ENCODE assay signal across 11 cellular contexts in genomic region chr16:28739787-28740186, GRCh38. TPM values are rescaled to one million over a fixed set of nuclear protein-coding genes. Genes with fewer than 3 reads are reported as not detected.
DNase-seq lines count a peak whose midpoint lies in the region; ATAC-seq, FAIRE-seq and TF ChIP-seq lines count a peak whose summit lies in the region.
"Not testable (repeated sequence)": the region's sequence is repeated elsewhere in the genome, so short reads cannot be mapped to it uniquely, and the experiment has no call there.
"Had no signal": no experiment of that assay in that cellular context is flagged by ENCODE, and none has a peak within 500 bp of the region (broad histone marks: within the 10 kb centered on the region; RNA-seq: fewer than 3 reads in every experiment).

No MANE protein-coding gene starts in this region.

- ATAC-seq in A549 (peak; percentile 78 to 79), WTC11 (peak; percentile 75), left colon (peak; percentile 59), naive B cell (ENCODE audit: low read depth in 2 of 2) (peak; percentile 37 to 58)
- ATAC-seq in activated T-cell treated with anti-CD3 and anti-CD28 coated beads, Interleukin-2, amount 50 U/mL, for 4 hours, result peak; percentile 44 to 63
- peak; percentile 65 for ATAC-seq in central memory CD8-positive, alpha-beta T cell (replicated peaks; ENCODE audit: extremely low read depth, poor library complexity, severe bottlenecking)
- ATAC-seq in stimulated activated naive CD8-positive, alpha-beta T cell treated with anti-CD3 and anti-CD28 coated beads, Interleukin-15, amount 100 ng/mL, for 72 hours, result peak; percentile 55

- H3K4me3 Mint-ChIP-seq in WTC11; activated T-cell treated with anti-CD3 and anti-CD28 coated beads, Interleukin-2, amount 50 U/mL, for 4 hours; central memory CD8-positive, alpha-beta T cell; naive B cell; stimulated activated naive CD8-positive, alpha-beta T cell treated with anti-CD3 and anti-CD28 coated beads, Interleukin-15, amount 100 ng/mL, for 72 hours: not testable (repeated sequence)

- H3K27me3 Mint-ChIP-seq in WTC11 (ENCODE audit: low read depth); activated T-cell treated with anti-CD3 and anti-CD28 coated beads, Interleukin-2, amount 50 U/mL, for 4 hours (ENCODE audit: low read depth); central memory CD8-positive, alpha-beta T cell; naive B cell; stimulated activated naive CD8-positive, alpha-beta T cell treated with anti-CD3 and anti-CD28 coated beads, Interleukin-15, amount 100 ng/mL, for 72 hours: not testable (repeated sequence)

- CTCF ChIA-PET in A549 (lab: Yijun Ruan, JAX); WTC11 (lab: Charles Lee): not testable (repeated sequence)

- not testable (repeated sequence) for DNase-seq in A549 (ENCODE audit: low read depth in 1 of 2, low spot score in 1 of 2); WTC11 (ENCODE audit: low spot score); activated T-cell treated with anti-CD3 and anti-CD28 coated beads, Interleukin-2, amount 50 U/mL, for 4 hours; central memory CD8-positive, alpha-beta T cell (ENCODE audit: low spot score in 2 of 2); left colon; naive B cell; stimulated activated naive CD8-positive, alpha-beta T cell treated with anti-CD3 and anti-CD28 coated beads, Interleukin-15, amount 100 ng/mL, for 72 hours
- peak; percentile 12 for DNase-seq in MG63

- H3K9me3 ChIP-seq in A549, MG63: not testable (repeated sequence)

- TF ChIP-seq RAD21 in A549 (conservative IDR thresholded peaks at IDR 0.05 in 1 of 2, IDR thresholded peaks at IDR 0.05 in 1 of 2), result not testable (repeated sequence)

- POLR2A ChIA-PET in A549 (lab: Yijun Ruan, JAX); WTC11 (lab: Charles Lee): not testable (repeated sequence)

- H3K36me3 ChIP-seq in MG63, result not testable (repeated sequence)

- FAIRE-seq in A549 (lab: Jason Lieb, UNC), result not testable (repeated sequence)

- intact Hi-C loops in left colon (cut with DNase I, micrococcal nuclease), result not testable (repeated sequence)

- not testable (repeated sequence) for H3K27ac Mint-ChIP-seq in WTC11; central memory CD8-positive, alpha-beta T cell (ENCODE audit: low read depth); naive B cell; stimulated activated naive CD8-positive, alpha-beta T cell treated with anti-CD3 and anti-CD28 coated beads, Interleukin-15, amount 100 ng/mL, for 72 hours

- not testable (repeated sequence) for H3K4me3 ChIP-seq in A549, MG63

- not testable (repeated sequence) for H3K4me1 ChIP-seq in A549

- not testable (repeated sequence) for TF ChIP-seq CTCF in A549 (IDR thresholded peaks at IDR 0.05); WTC11 (IDR thresholded peaks at IDR 0.05)

- WGBS in A549 (ENCODE audit: missing lambda C conversion rate), result 0% methylated on average over 2 of the region's 9 CpGs

- TF ChIP-seq POLR2A in A549 (IDR thresholded peaks at IDR 0.05; ENCODE audit: low read length), result not testable (repeated sequence)

- H3K27ac ChIP-seq in A549, result not testable (repeated sequence)

- not testable (repeated sequence) for H3K4me2 ChIP-seq in A549

- H3K4me1 Mint-ChIP-seq in WTC11; activated T-cell treated with anti-CD3 and anti-CD28 coated beads, Interleukin-2, amount 50 U/mL, for 4 hours (ENCODE audit: low read depth); central memory CD8-positive, alpha-beta T cell; naive B cell; stimulated activated naive CD8-positive, alpha-beta T cell treated with anti-CD3 and anti-CD28 coated beads, Interleukin-15, amount 100 ng/mL, for 72 hours: not testable (repeated sequence)

- H3K9me3 Mint-ChIP-seq in WTC11; activated T-cell treated with anti-CD3 and anti-CD28 coated beads, Interleukin-2, amount 50 U/mL, for 4 hours; central memory CD8-positive, alpha-beta T cell; naive B cell; stimulated activated naive CD8-positive, alpha-beta T cell treated with anti-CD3 and anti-CD28 coated beads, Interleukin-15, amount 100 ng/mL, for 72 hours: not testable (repeated sequence)

- H3K27me3 ChIP-seq in MG63, result not testable (repeated sequence)

- not testable (repeated sequence) for H3K36me3 Mint-ChIP-seq in WTC11; activated T-cell treated with anti-CD3 and anti-CD28 coated beads, Interleukin-2, amount 50 U/mL, for 4 hours (ENCODE audit: insufficient read depth); central memory CD8-positive, alpha-beta T cell (ENCODE audit: insufficient read depth); naive B cell

- not testable (repeated sequence) for TF ChIP-seq EP300 in A549 (IDR thresholded peaks at IDR 0.05)

RNA-seq across cellular contexts. Expression of gene NPIPB9, which starts 11.8 kb away (rescaled TPM):
- polyA plus RNA-seq in A549 (2011; rRNA removed), result 4.6 and 4.9 TPM in 2 replicates
- polyA plus RNA-seq in A549 (2012; cell fraction: cytosol; rRNA removed), result 1.5 and 1.8 TPM in 2 replicates
- 4.6 and 8.1 TPM in 2 replicates for polyA plus RNA-seq in A549 (2012; cell fraction: nucleus; rRNA removed)
- polyA plus RNA-seq in A549 (2017; fragmentation: RNase III; extraction: RNeasy Plus Mini Kit Qiagen cat#74134 plus additional on column Dnase treatment), result 1.7 to 2.5 TPM (median 2.1 TPM) in 3 replicates
- 0.78 and 1.1 TPM in 2 replicates for polyA minus RNA-seq in A549 (2011; rRNA and poly(A)+ RNA removed)
- 0.46 TPM in 1 of 2 replicates, not detected in the other for total RNA-seq in MG63 (2014; rRNA removed; shearing (Covaris generic); ENCODE audit: low replicate concordance)
- total RNA-seq in WTC11 (2021), result 1.4 to 2.5 TPM (median 1.5 TPM) in 3 replicates
- 1 to 10 TPM in 1 of 3 donors, under 1 TPM in 2; 0.66 to 1.8 (median 0.87) TPM for total RNA-seq in activated T-cell treated with anti-CD3 and anti-CD28 coated beads, Interleukin-2, amount 50 U/mL, for 4 hours
- total RNA-seq in left colon, result 1 to 10 TPM; 3.0 to 4.0 TPM
- 1 to 10 TPM in 1 of 6 donors, under 1 TPM in 4, not detected in 1; 0.29 to 1.1 (median 0.64) TPM for polyA plus RNA-seq in naive B cell (ENCODE audit: low read depth in 6 of 6)
- total RNA-seq: Daoy, H7, RPMI7951 had no signal

RNA-seq across cellular contexts. Expression of gene EIF3C, which starts 28.5 kb away (rescaled TPM):
- polyA plus RNA-seq in A549 (2011; rRNA removed) (195 and 326 TPM in 2 replicates), A549 (2017; fragmentation: RNase III; extraction: RNeasy Plus Mini Kit Qiagen cat#74134 plus additional on column Dnase treatment) (164 to 225 TPM (median 191 TPM) in 3 replicates), naive B cell (ENCODE audit: low read depth in 6 of 6) (100 to 1,000 TPM; 140 to 243 (median 203) TPM)
- polyA plus RNA-seq in A549 (2012; cell fraction: cytosol; rRNA removed), result 360 and 435 TPM in 2 replicates
- 802 and 918 TPM in 2 replicates for polyA plus RNA-seq in A549 (2012; cell fraction: nucleus; rRNA removed)
- polyA minus RNA-seq in A549 (2011; rRNA and poly(A)+ RNA removed), result 177 and 349 TPM in 2 replicates
- 471 and 698 TPM in 2 replicates for total RNA-seq in MG63 (2014; rRNA removed; shearing (Covaris generic); ENCODE audit: low replicate concordance)
- total RNA-seq in WTC11 (2021) (728 to 868 TPM (median 730 TPM) in 3 replicates), left colon (100 to 1,000 TPM; 550 to 645 TPM)
- total RNA-seq in activated T-cell treated with anti-CD3 and anti-CD28 coated beads, Interleukin-2, amount 50 U/mL, for 4 hours, result 1,000 to 10,000 TPM; 1,034 to 1,401 (median 1,284) TPM
